In the genomic region with DNA sequence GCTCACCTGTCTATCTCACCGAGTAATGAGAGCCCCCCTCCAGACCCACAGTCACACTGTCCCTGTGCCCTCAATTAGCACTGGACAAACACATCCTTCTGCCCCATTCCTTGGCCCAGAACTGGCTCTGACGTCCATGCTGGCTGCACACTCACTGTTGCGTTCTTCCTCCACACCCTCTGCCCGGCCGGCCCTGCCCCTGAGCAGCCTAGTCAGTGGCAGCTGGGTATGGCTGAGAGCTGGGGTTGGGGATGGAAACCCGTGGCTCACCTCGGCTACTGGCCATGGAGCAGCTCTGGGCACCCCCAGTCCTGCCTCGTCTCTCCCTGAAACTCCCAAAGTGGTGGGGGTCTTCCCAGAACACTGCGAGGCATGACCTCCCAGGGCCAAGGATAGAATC, we compare ENCODE assay signal across 1 cellular context.
TF ChIP-seq lines count a peak whose summit lies in the region.

No MANE protein-coding gene starts in this region.

TF ChIP-seq in K562, 482 proteins besides CTCF, POLR2A, EP300 and RAD21:
- TF ChIP-seq, protein P1, sequence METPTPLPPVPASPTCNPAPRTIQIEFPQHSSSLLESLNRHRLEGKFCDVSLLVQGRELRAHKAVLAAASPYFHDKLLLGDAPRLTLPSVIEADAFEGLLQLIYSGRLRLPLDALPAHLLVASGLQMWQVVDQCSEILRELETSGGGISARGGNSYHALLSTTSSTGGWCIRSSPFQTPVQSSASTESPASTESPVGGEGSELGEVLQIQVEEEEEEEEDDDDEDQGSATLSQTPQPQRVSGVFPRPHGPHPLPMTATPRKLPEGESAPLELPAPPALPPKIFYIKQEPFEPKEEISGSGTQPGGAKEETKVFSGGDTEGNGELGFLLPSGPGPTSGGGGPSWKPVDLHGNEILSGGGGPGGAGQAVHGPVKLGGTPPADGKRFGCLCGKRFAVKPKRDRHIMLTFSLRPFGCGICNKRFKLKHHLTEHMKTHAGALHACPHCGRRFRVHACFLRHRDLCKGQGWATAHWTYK (CRISPR knock-in tag; IDR thresholded peaks at IDR 0.05): no peak
- TF ChIP-seq, protein P2, sequence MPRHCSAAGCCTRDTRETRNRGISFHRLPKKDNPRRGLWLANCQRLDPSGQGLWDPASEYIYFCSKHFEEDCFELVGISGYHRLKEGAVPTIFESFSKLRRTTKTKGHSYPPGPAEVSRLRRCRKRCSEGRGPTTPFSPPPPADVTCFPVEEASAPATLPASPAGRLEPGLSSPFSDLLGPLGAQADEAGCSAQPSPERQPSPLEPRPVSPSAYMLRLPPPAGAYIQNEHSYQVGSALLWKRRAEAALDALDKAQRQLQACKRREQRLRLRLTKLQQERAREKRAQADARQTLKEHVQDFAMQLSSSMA (CRISPR knock-in tag; IDR thresholded peaks at IDR 0.05): no peak
- peak; percentile 58; the same call in 1 of the 2 replicates for TF ChIP-seq POLR2G (IDR thresholded peaks at IDR 0.05; ENCODE audit: low read depth, low read length)
- no peak for TF ChIP-seq GABPB1 (CRISPR knock-in tag; IDR thresholded peaks at IDR 0.05)
- TF ChIP-seq CHD1 (IDR thresholded peaks at IDR 0.05; ENCODE audit: low read length): no peak
